Comparison of ENCODE assay signal across 10 cellular contexts in the genomic region with DNA sequence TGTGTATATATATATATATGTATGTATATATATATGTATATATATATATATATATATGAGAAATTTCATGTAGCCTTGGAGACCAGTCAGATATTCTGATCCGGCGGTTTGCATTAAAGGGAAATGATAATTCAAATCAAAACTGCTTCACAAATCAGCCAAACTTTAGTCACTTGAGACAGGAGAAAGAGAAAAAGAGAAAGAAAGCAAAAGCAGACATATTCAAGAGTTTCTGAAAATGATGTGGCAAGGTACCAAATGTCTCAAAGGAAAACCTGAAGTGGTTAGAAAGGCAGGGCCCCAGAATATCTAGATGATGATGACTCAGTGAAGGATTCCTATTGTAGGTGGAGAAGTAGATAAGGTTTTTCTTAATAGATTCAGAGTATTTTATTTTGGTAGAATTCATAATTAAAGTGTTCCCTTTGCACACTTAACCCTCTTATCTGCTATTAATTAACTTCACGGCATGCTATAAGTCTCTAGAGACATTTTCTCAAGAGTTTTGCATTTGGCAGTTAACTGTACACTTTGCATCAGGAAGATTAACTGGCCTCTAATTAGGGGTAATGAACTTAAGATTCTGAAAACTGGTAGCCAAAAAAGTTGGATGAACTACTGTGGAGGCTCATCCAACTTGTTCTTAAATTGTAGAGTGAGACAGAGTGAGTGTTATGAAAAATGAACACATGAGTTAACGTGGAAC. TPM values are rescaled to one million over a fixed set of nuclear protein-coding genes. Genes with fewer than 3 reads are reported as not detected.
A peak's percentile ranks its signal among the peaks of the same experiment; 100 is the strongest.
DNase-seq lines count a peak whose midpoint lies in the region; ATAC-seq and TF ChIP-seq lines count a peak whose summit lies in the region.
"Had no signal": no experiment of that assay in that cellular context is flagged by ENCODE, and none has a peak within 500 bp of the region (broad histone marks: within the 10 kb centered on the region; RNA-seq: fewer than 3 reads in every experiment).

No MANE protein-coding gene starts in this region.

- intact Hi-C loops in sigmoid colon (cut with DNase I) (no loop called here), gastrocnemius medialis (cut with DNase I; ENCODE audit: low total_unique reads) (no loop called here)

- H3K36me3 ChIP-seq in sigmoid colon = no peaks in the 10 kb centered on the region
- no peaks in the 10 kb centered on the region for H3K36me3 ChIP-seq in gastrocnemius medialis

- TF ChIP-seq POLR2A in sigmoid colon (IDR thresholded peaks at IDR 0.05) (no peak), gastrocnemius medialis (IDR thresholded peaks at IDR 0.05) (no peak)

- TF ChIP-seq EP300 in sigmoid colon (IDR thresholded peaks at IDR 0.05) = no peak

- TF ChIP-seq CTCF in sigmoid colon (IDR thresholded peaks at IDR 0.05) (no peak), gastrocnemius medialis (IDR thresholded peaks at IDR 0.05 in 4 of 5, conservative IDR thresholded peaks at IDR 0.05 in 1 of 5) (no peak)

- in situ Hi-C loops in gastrocnemius medialis (cut with MboI; ENCODE audit: low sequenced_read_pairs in 4 of 4) = no loop called here

- no peaks in the 10 kb centered on the region for H3K27me3 ChIP-seq in sigmoid colon
- H3K27me3 ChIP-seq in gastrocnemius medialis = no peaks in the 10 kb centered on the region

- H3K4me1 ChIP-seq in sigmoid colon = peaks cover 0 to 5% (median 2%) of the 10 kb centered on the region in 4 donors
- no peaks in the 10 kb centered on the region for H3K4me1 ChIP-seq in gastrocnemius medialis

- ATAC-seq in activated CD4-positive, CD25-positive, alpha-beta regulatory T cell treated with anti-CD3 and anti-CD28 coated beads, Interleukin-2, amount 50 U/mL, for 24 hours = peak; percentile 76 to 79
- peak; percentile 89 for ATAC-seq in GM21529 (IDR thresholded peaks at IDR 0.05; ENCODE audit: unreplicated experiment)
- peak; percentile 88 for ATAC-seq in HG03432 (IDR thresholded peaks at IDR 0.05; ENCODE audit: unreplicated experiment)
- no peak for ATAC-seq in gastrocnemius medialis

- WGBS in sigmoid colon, 2 donors = 77 to 89% methylated on average over 4 of the region's 4 CpGs

- H3K27ac ChIP-seq in sigmoid colon = no peak overlapping the region
- H3K27ac ChIP-seq in gastrocnemius medialis = no peak overlapping the region
- H3K27ac ChIP-seq: 22Rv1 had no signal

- H3K4me3 ChIP-seq in sigmoid colon (no peak overlapping the region), gastrocnemius medialis (no peak overlapping the region)

- no peak for DNase-seq in activated CD4-positive, CD25-positive, alpha-beta regulatory T cell treated with anti-CD3 and anti-CD28 coated beads, Interleukin-2, amount 50 U/mL, for 72 hours
- peak; percentile 3 for DNase-seq in fibroblast of peridontal ligament (ENCODE audit: extremely low read depth)
- DNase-seq in sigmoid colon = no peak
- DNase-seq in gastrocnemius medialis = no peak
- DNase-seq in NCI-H2196 (lab: John Stamatoyannopoulos, UW; ENCODE audit: unreplicated experiment) = no peak
- DNase-seq: occipital lobe had no signal

- H3K9me3 ChIP-seq in sigmoid colon (no peaks in the 10 kb centered on the region), gastrocnemius medialis (no peaks in the 10 kb centered on the region)

RNA-seq across cellular contexts. Expression of a gene that starts 50.1 kb away (rescaled TPM):
- total RNA-seq in sigmoid colon = 10 to 100 TPM; 10.2 to 17.1 (median 14.1) TPM
- 10 to 100 TPM; 10.2 to 14.3 (median 11.6) TPM for polyA plus RNA-seq in sigmoid colon
- 10 to 100 TPM in 3 of 4 donors, 1 to 10 TPM in 1; 9.7 to 13.9 (median 11.0) TPM for total RNA-seq in gastrocnemius medialis

Comparison
In these comparisons a context has a peak if more than half of its experiments do, and no peak if none do; other contexts are left out.
1. ATAC-seq: peak in activated CD4-positive, CD25-positive, alpha-beta regulatory T cell treated with anti-CD3 and anti-CD28 coated beads, Interleukin-2, amount 50 U/mL, for 24 hours (2 of 2), GM21529 (single experiment) and HG03432 (single experiment); none in gastrocnemius medialis (0 of 2).